Comparison of ENCODE assay signal across 11 cellular contexts in the genomic region with DNA sequence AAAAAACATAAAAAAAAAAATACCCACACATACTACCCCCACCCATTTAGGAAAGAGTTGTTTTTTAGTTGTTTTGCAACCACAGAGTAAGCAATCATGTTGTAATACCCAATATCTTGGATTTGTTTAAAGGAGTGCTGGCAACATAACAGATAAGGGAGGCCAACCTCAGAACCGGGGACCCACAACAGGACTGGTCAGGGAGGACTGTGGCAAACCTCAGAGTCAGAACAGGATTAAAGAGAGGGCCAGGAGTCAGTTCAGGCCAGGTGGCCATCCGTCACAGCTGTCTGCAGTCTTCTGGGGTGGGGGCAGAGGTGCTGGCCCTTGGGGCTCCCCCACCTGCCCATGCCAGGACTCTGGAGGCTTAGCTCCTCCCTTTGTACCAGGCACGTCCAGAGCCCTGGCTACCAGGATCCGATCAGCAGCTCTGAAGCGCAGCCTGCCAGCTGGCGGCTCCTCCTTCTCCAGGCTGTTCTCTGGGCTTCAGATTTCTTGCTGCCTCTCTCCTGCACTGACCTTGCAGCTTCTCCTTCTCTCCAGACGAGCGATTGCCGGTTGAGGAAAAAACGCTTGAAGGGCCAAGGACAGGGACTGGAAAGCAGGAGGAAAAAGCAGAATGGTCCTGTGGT. TPM values are rescaled to one million over a fixed set of nuclear protein-coding genes. Genes with fewer than 3 reads are reported as not detected.
DNase-seq lines count a peak whose midpoint lies in the region; ATAC-seq and TF ChIP-seq lines count a peak whose summit lies in the region.
"Had no signal": no experiment of that assay in that cellular context is flagged by ENCODE, and none has a peak within 500 bp of the region (broad histone marks: within the 10 kb centered on the region; RNA-seq: fewer than 3 reads in every experiment).

No MANE protein-coding gene starts in this region.

- TF ChIP-seq EP300 in suprapubic skin (IDR thresholded peaks at IDR 0.05) = no peak

- no peak overlapping the region for H3K9ac ChIP-seq in fibroblast of lung (ENCODE audit: insufficient read depth, low read length)

- no peak for TF ChIP-seq POLR2A in suprapubic skin (IDR thresholded peaks at IDR 0.05)

- H3K4me1 ChIP-seq in fibroblast of lung (ENCODE audit: control insufficient read depth, extremely low read depth, insufficient read depth, low read length) (peaks cover 2% of the 10 kb centered on the region), suprapubic skin (peaks cover 98% of the 10 kb centered on the region)

- no peaks in the 10 kb centered on the region for H4K20me1 ChIP-seq in fibroblast of lung (ENCODE audit: control insufficient read depth, extremely low read depth, insufficient read depth, low read length)

- no peaks in the 10 kb centered on the region for H3K79me2 ChIP-seq in fibroblast of lung (ENCODE audit: control insufficient read depth, insufficient read depth, low read length)

- 49% methylated on average over 7 of the region's 10 CpGs for WGBS in suprapubic skin

- DNase-seq in NCI-H510A treated with DMSO at 0.1 percent for 48 hours (lab: John Stamatoyannopoulos, UW) (peak; percentile 96), fibroblast of lung (ENCODE audit: low read depth in 2 of 2) (peak in 1 of 2 donors; percentile 66), mucosa of gallbladder (ENCODE audit: low spot score) (peak; percentile 83), suprapubic skin (ENCODE audit: low spot score in 2 of 2) (peak; percentile 90), D341Med (ENCODE audit: low spot score) (no peak)
- DNase-seq in stimulated activated CD8-positive, alpha-beta memory T cell treated with anti-CD3 and anti-CD28 coated beads, Interleukin-4, amount 100 ng/mL, for 48 hours = no peak
- DNase-seq in activated CD4-positive, alpha-beta T cell treated with anti-CD3 and anti-CD28 coated beads for 48 hours = no peak
- DNase-seq: activated naive CD4-positive, alpha-beta T cell treated with anti-CD3 and anti-CD28 coated beads, Interleukin-2, amount 50 U/mL, for 16 hours; NCI-H1105 had no signal

- no peak for TF ChIP-seq CTCF in fibroblast of lung (conservative IDR thresholded peaks at IDR 0.05 in 1 of 2, IDR thresholded peaks at IDR 0.05 in 1 of 2; ENCODE audit: low read depth in 1 of 2, low read length in 2 of 2)
- no peak for TF ChIP-seq CTCF in suprapubic skin (IDR thresholded peaks at IDR 0.05)

- no peak for ATAC-seq in HG02678 (IDR thresholded peaks at IDR 0.05; ENCODE audit: unreplicated experiment)
- ATAC-seq: left colon had no signal

- H2AFZ ChIP-seq in fibroblast of lung (ENCODE audit: low read length) = no peak overlapping the region

- no peak overlapping the region for H3K27ac ChIP-seq in fibroblast of lung (ENCODE audit: insufficient read depth, low read length)
- H3K27ac ChIP-seq in suprapubic skin = peak overlapping the region; percentile 90

- H3K4me3 ChIP-seq in fibroblast of lung (replicated peaks in 1 of 4; ENCODE audit: control extremely low read depth in 1 of 4, insufficient read depth in 1 of 4, low read depth in 3 of 4, low read length in 4 of 4) (peak overlapping the region in 1 of 4 experiments; percentile 17), suprapubic skin (peak overlapping the region; percentile 27)

- H3K36me3 ChIP-seq in fibroblast of lung (ENCODE audit: control insufficient read depth, insufficient read depth, low read length) (peaks cover 5% of the 10 kb centered on the region), suprapubic skin (peaks cover 15% of the 10 kb centered on the region)

- H3K9me3 ChIP-seq in fibroblast of lung (ENCODE audit: control insufficient read depth, insufficient read depth, low read depth, low read length) (no peaks in the 10 kb centered on the region), suprapubic skin (no peaks in the 10 kb centered on the region)

- peak overlapping the region; percentile 8 for H3K4me2 ChIP-seq in fibroblast of lung (ENCODE audit: extremely low read depth, insufficient read depth, low read length)

- H3K27me3 ChIP-seq in fibroblast of lung (ENCODE audit: control insufficient read depth, insufficient read depth, low read length) = no peaks in the 10 kb centered on the region
- no peaks in the 10 kb centered on the region for H3K27me3 ChIP-seq in suprapubic skin

RNA-seq across cellular contexts. Expression of a gene that starts 7.9 kb away (rescaled TPM):
- total RNA-seq in fibroblast of lung = 23.5 and 24.4 TPM in 2 replicates
- 15.2 and 17.7 TPM in 2 replicates for polyA plus RNA-seq in fibroblast of lung
- 20.1 and 22.4 TPM in 2 replicates for polyA plus RNA-seq in fibroblast of lung (2012)
- 48.0 and 51.9 TPM in 2 replicates for polyA minus RNA-seq in fibroblast of lung (ENCODE audit: low replicate concordance)
- 45.6 TPM for total RNA-seq in mucosa of gallbladder
- total RNA-seq in suprapubic skin = 100 to 1,000 TPM in 2 of 4 donors, 10 to 100 TPM in 2; 83.6 to 130 (median 106) TPM

RNA-seq across cellular contexts. Expression of a gene that starts 50.2 kb away (rescaled TPM):
- 20.0 and 20.6 TPM in 2 replicates for total RNA-seq in fibroblast of lung
- polyA plus RNA-seq in fibroblast of lung = 14.3 and 22.1 TPM in 2 replicates
- polyA plus RNA-seq in fibroblast of lung (2012) = 16.8 and 23.7 TPM in 2 replicates
- 22.8 and 24.7 TPM in 2 replicates for polyA minus RNA-seq in fibroblast of lung (ENCODE audit: low replicate concordance)
- 25.3 TPM for total RNA-seq in mucosa of gallbladder
- 10 to 100 TPM; 28.3 to 49.2 (median 42.1) TPM for total RNA-seq in suprapubic skin

Comparison
In these comparisons a context has a peak if more than half of its experiments do, and no peak if none do; other contexts are left out.
1. DNase-seq: peak in NCI-H510A treated with DMSO at 0.1 percent for 48 hours (single experiment), mucosa of gallbladder (single experiment) and suprapubic skin (2 of 2); none in stimulated activated CD8-positive, alpha-beta memory T cell treated with anti-CD3 and anti-CD28 coated beads, Interleukin-4, amount 100 ng/mL, for 48 hours (single experiment), D341Med (single experiment) and activated CD4-positive, alpha-beta T cell treated with anti-CD3 and anti-CD28 coated beads for 48 hours (single experiment).